In genomic region chr5:41403846-41404245, GRCh38 we compare ENCODE assay signal across 27 cellular contexts.
"Had no signal": no experiment of that assay in that cellular context is flagged by ENCODE, and none has a peak within 500 bp of the region (broad histone marks: within the 10 kb centered on the region; RNA-seq: fewer than 3 reads in every experiment).

No MANE protein-coding gene starts in this region.

- H3K27ac ChIP-seq: dorsolateral prefrontal cortex, left lung, lower lobe of right lung, neural progenitor cell, pancreas, right lobe of liver, spleen, tibial nerve, upper lobe of right lung, vagina had no signal

- H3K4me3 Mint-ChIP-seq: memory B cell; mesothelial cell of epicardium; natural killer cell treated with Interleukin-12 subunit alpha and Interleukin-12 subunit beta and Interleukin-15 and Interleukin-18, amount 100 ng/mL, for 72 hours; neural progenitor cell; stimulated activated naive B cell treated with anti-CD40 and anti-IgM and Interleukin-4, amounts not matched to agents 10 μg/mL and 1 μg/mL and 100 μg/mL, for 72 hours; stimulated activated naive CD8-positive, alpha-beta T cell treated with anti-CD3 and anti-CD28 coated beads, Interleukin-15, amount 100 ng/mL, for 72 hours had no signal

- H3K4me3 ChIP-seq: dorsolateral prefrontal cortex, left lung, lower lobe of right lung, neural progenitor cell, pancreas, right lobe of liver, spleen, testis, tibial nerve, upper lobe of right lung, vagina had no signal

- H2AFZ ChIP-seq: neural progenitor cell had no signal

- H3K9me3 ChIP-seq: pancreas, right lobe of liver, testis, upper lobe of right lung, vagina had no signal

- H3K36me3 ChIP-seq: left lung, lower lobe of right lung, neural progenitor cell, pancreas, right lobe of liver, spleen, tibial nerve, upper lobe of right lung, vagina had no signal

- DNase-seq: cortex of kidney; dorsolateral prefrontal cortex; effector CD8-positive, alpha-beta T cell; foreskin melanocyte; head of caudate nucleus; hypothalamus; islet precursor cell; left lung; lower lobe of right lung; occipital lobe; pancreas; right lobe of liver; spleen; stimulated activated CD4-positive, alpha-beta T cell treated with anti-CD3 and anti-CD28 coated beads, Interleukin-15, amount 100 ng/mL, for 24 hours; stimulated activated CD4-positive, alpha-beta T cell treated with anti-CD3 and anti-CD28 coated beads, Interleukin-1b, Interleukin-23, amount 100 ng/mL, for 48 hours; stimulated activated CD4-positive, alpha-beta T cell treated with anti-CD3 and anti-CD28 coated beads, Interleukin-4, amount 100 ng/mL, for 24 hours; stimulated activated naive B cell treated with anti-CD40 and anti-IgM and Interleukin-4, amounts not matched to agents 10 μg/mL and 1 μg/mL and 100 μg/mL, for 72 hours; stimulated activated naive CD8-positive, alpha-beta T cell treated with anti-CD3 and anti-CD28 coated beads, Interleukin-15, amount 100 ng/mL, for 72 hours; testis; upper lobe of right lung had no signal

- H3K27me3 Mint-ChIP-seq: memory B cell; natural killer cell treated with Interleukin-12 subunit alpha and Interleukin-12 subunit beta and Interleukin-15 and Interleukin-18, amount 100 ng/mL, for 72 hours; progenitor cell of endocrine pancreas; stimulated activated naive B cell treated with anti-CD40 and anti-IgM and Interleukin-4, amounts not matched to agents 10 μg/mL and 1 μg/mL and 100 μg/mL, for 72 hours; stimulated activated naive CD8-positive, alpha-beta T cell treated with anti-CD3 and anti-CD28 coated beads, Interleukin-15, amount 100 ng/mL, for 72 hours had no signal

- H3K27ac Mint-ChIP-seq: memory B cell; mesothelial cell of epicardium; natural killer cell treated with Interleukin-12 subunit alpha and Interleukin-12 subunit beta and Interleukin-15 and Interleukin-18, amount 100 ng/mL, for 72 hours; neural progenitor cell; progenitor cell of endocrine pancreas; stimulated activated naive B cell treated with anti-CD40 and anti-IgM and Interleukin-4, amounts not matched to agents 10 μg/mL and 1 μg/mL and 100 μg/mL, for 72 hours; stimulated activated naive CD8-positive, alpha-beta T cell treated with anti-CD3 and anti-CD28 coated beads, Interleukin-15, amount 100 ng/mL, for 72 hours had no signal

- H3K27me3 ChIP-seq: dorsolateral prefrontal cortex, left lung, neural progenitor cell, pancreas, right lobe of liver, spleen, testis, tibial nerve, upper lobe of right lung, vagina had no signal

- H3K36me3 Mint-ChIP-seq: memory B cell; mesothelial cell of epicardium; natural killer cell treated with Interleukin-12 subunit alpha and Interleukin-12 subunit beta and Interleukin-15 and Interleukin-18, amount 100 ng/mL, for 72 hours; neural progenitor cell; stimulated activated naive B cell treated with anti-CD40 and anti-IgM and Interleukin-4, amounts not matched to agents 10 μg/mL and 1 μg/mL and 100 μg/mL, for 72 hours had no signal

- H3K9ac ChIP-seq: neural progenitor cell had no signal

- H3K4me1 ChIP-seq: left lung, lower lobe of right lung, right lobe of liver, spleen, upper lobe of right lung, vagina had no signal

- H3K4me1 Mint-ChIP-seq: memory B cell; mesothelial cell of epicardium; stimulated activated naive B cell treated with anti-CD40 and anti-IgM and Interleukin-4, amounts not matched to agents 10 μg/mL and 1 μg/mL and 100 μg/mL, for 72 hours; stimulated activated naive CD8-positive, alpha-beta T cell treated with anti-CD3 and anti-CD28 coated beads, Interleukin-15, amount 100 ng/mL, for 72 hours had no signal

- H3K4me2 ChIP-seq: neural progenitor cell had no signal

- ATAC-seq: left lung; lower lobe of right lung; natural killer cell treated with Interleukin-12 subunit alpha and Interleukin-12 subunit beta and Interleukin-15 and Interleukin-18, amount 100 ng/mL, for 72 hours; pancreas; right lobe of liver; stimulated activated naive B cell treated with anti-CD40 and anti-IgM and Interleukin-4, amounts not matched to agents 10 μg/mL and 1 μg/mL and 100 μg/mL, for 72 hours; stimulated activated naive CD8-positive, alpha-beta T cell treated with anti-CD3 and anti-CD28 coated beads, Interleukin-15, amount 100 ng/mL, for 72 hours; upper lobe of right lung had no signal
